In genomic region chr20:13336308-13337089, GRCh38 we compare ENCODE assay signal across 12 cellular contexts.
DNase-seq lines count a peak whose midpoint lies in the region; ATAC-seq and TF ChIP-seq lines count a peak whose summit lies in the region.
"Had no signal": no experiment of that assay in that cellular context is flagged by ENCODE, and none has a peak within 500 bp of the region (broad histone marks: within the 10 kb centered on the region; RNA-seq: fewer than 3 reads in every experiment).

No MANE protein-coding gene starts in this region.

- ATAC-seq in HG03039 (IDR thresholded peaks at IDR 0.05; ENCODE audit: unreplicated experiment) = peak; percentile 60
- ATAC-seq in stimulated activated naive CD8-positive, alpha-beta T cell treated with anti-CD3 and anti-CD28 coated beads, Interleukin-15, amount 100 ng/mL, for 72 hours = peak; percentile 77

- H3K9me3 ChIP-seq in breast epithelium = no peaks in the 10 kb centered on the region
- H3K9me3 ChIP-seq: neutrophil had no signal

- H3K36me3 Mint-ChIP-seq in MCF 10A (ENCODE audit: insufficient read depth, unreplicated experiment) = no peaks in the 10 kb centered on the region

- peaks cover 11% of the 10 kb centered on the region for H3K4me1 Mint-ChIP-seq in MCF 10A (ENCODE audit: insufficient read depth, unreplicated experiment)
- peaks cover 48% of the 10 kb centered on the region for H3K4me1 Mint-ChIP-seq in stimulated activated naive CD8-positive, alpha-beta T cell treated with anti-CD3 and anti-CD28 coated beads, Interleukin-15, amount 100 ng/mL, for 72 hours

- no peak overlapping the region for H3K4me3 ChIP-seq in breast epithelium

- H3K27ac Mint-ChIP-seq in MCF 10A (ENCODE audit: low read depth, unreplicated experiment) = peak overlapping the region; percentile 61
- H3K27ac Mint-ChIP-seq in stimulated activated naive CD8-positive, alpha-beta T cell treated with anti-CD3 and anti-CD28 coated beads, Interleukin-15, amount 100 ng/mL, for 72 hours = peak overlapping the region in 1 of 2 donors; percentile 93

- H3K27me3 Mint-ChIP-seq in MCF 10A (ENCODE audit: insufficient read depth, unreplicated experiment) = no peaks in the 10 kb centered on the region
- peaks cover 15% of the 10 kb centered on the region for H3K27me3 Mint-ChIP-seq in stimulated activated naive CD8-positive, alpha-beta T cell treated with anti-CD3 and anti-CD28 coated beads, Interleukin-15, amount 100 ng/mL, for 72 hours

- no peaks in the 10 kb centered on the region for H3K36me3 ChIP-seq in breast epithelium
- H3K36me3 ChIP-seq: neutrophil had no signal

- TF ChIP-seq POLR2A in breast epithelium (IDR thresholded peaks at IDR 0.05) = no peak

- no peaks in the 10 kb centered on the region for H3K4me1 ChIP-seq in breast epithelium

- H3K9me3 Mint-ChIP-seq in MCF 10A (ENCODE audit: unreplicated experiment) = no peaks in the 10 kb centered on the region
- peaks cover 4 to 20% of the 10 kb centered on the region in 2 donors for H3K9me3 Mint-ChIP-seq in stimulated activated naive CD8-positive, alpha-beta T cell treated with anti-CD3 and anti-CD28 coated beads, Interleukin-15, amount 100 ng/mL, for 72 hours

- BruUV-seq in MCF 10A (replicated peaks; lab: Mats Ljungman, UMichigan) = no TSS peak

- intact Hi-C loops in MCF 10A (cut with micrococcal nuclease) = no loop called here
- intact Hi-C loops in breast epithelium (cut with DNase I; ENCODE audit: low total_unique reads) = no loop called here

- POLR2A ChIA-PET in MCF 10A (lab: Yijun Ruan, JAX) = interaction anchor here (0.7 kb wide), 1 partner anchor 19 kb away, joined by 3 read pairs; no protein-coding TSS in a partner anchor

- no peaks in the 10 kb centered on the region for H3K27me3 ChIP-seq in breast epithelium
- H3K27me3 ChIP-seq: neutrophil had no signal

- CTCF ChIA-PET in MCF 10A (lab: Yijun Ruan, JAX) = interaction anchor here (0.7 to 1.0 kb wide), 2 partner anchors 25 to 210 kb away, joined by 3 to 4 read pairs; no protein-coding TSS in a partner anchor

- H3K4me3 Mint-ChIP-seq in MCF 10A (ENCODE audit: unreplicated experiment) = no peak overlapping the region
- peak overlapping the region; percentile 36 to 69 for H3K4me3 Mint-ChIP-seq in stimulated activated naive CD8-positive, alpha-beta T cell treated with anti-CD3 and anti-CD28 coated beads, Interleukin-15, amount 100 ng/mL, for 72 hours

- TF ChIP-seq CTCF in MCF 10A (IDR thresholded peaks at IDR 0.05; ENCODE audit: unreplicated experiment) (no peak), breast epithelium (IDR thresholded peaks at IDR 0.05) (no peak)

- DNase-seq in MCF 10A (ENCODE audit: unreplicated experiment) (peak; percentile 39), breast epithelium (ENCODE audit: low spot score in 2 of 2) (no peak), amniotic stem cell (lab: John Stamatoyannopoulos, UW) (peak; percentile 60), NCI-H187 (lab: John Stamatoyannopoulos, UW) (no peak), ecto neural progenitor cell (ENCODE audit: low spot score) (no peak)
- peak in 1 of 2 donors; percentile 43 for DNase-seq in stimulated activated naive CD8-positive, alpha-beta T cell treated with anti-CD3 and anti-CD28 coated beads, Interleukin-15, amount 100 ng/mL, for 72 hours
- no peak for DNase-seq in activated CD4-positive, CD25-positive, alpha-beta regulatory T cell (lab: John Stamatoyannopoulos, UW)
- DNase-seq: activated CD4-positive, CD25-positive, alpha-beta regulatory T cell treated with anti-CD3 and anti-CD28 coated beads, Interleukin-2, amount 50 U/mL, for 72 hours; hypothalamus; KBM-7 had no signal

- H3K27ac ChIP-seq in breast epithelium = no peak overlapping the region
- H3K27ac ChIP-seq: neutrophil had no signal

Comparison
In these comparisons a context has a peak if more than half of its experiments do, and no peak if none do; other contexts are left out.
1. DNase-seq: peak in MCF 10A (single experiment) and amniotic stem cell (single experiment); none in breast epithelium (0 of 2), activated CD4-positive, CD25-positive, alpha-beta regulatory T cell (0 of 4), NCI-H187 (0 of 2) and ecto neural progenitor cell (single experiment).